2 cellular contexts compared by ENCODE assay signal in genomic region chr5:37716405-37716804, GRCh38.
A peak's percentile ranks its signal among the peaks of the same experiment; 100 is the strongest.
TF ChIP-seq lines count a peak whose summit lies in the region.

No MANE protein-coding gene starts in this region.

TF ChIP-seq in HepG2, 621 proteins besides CTCF, POLR2A, EP300 and RAD21:
- TF ChIP-seq ATF1 (CRISPR knock-in tag; IDR thresholded peaks at IDR 0.05), result no peak
- TF ChIP-seq GATAD1 (CRISPR knock-in tag; IDR thresholded peaks at IDR 0.05), result no peak
- peak; percentile 59 for TF ChIP-seq ZNF629 (CRISPR knock-in tag; conservative IDR thresholded peaks at IDR 0.05)
- no peak for TF ChIP-seq ZNF350 (CRISPR knock-in tag; IDR thresholded peaks at IDR 0.05; ENCODE audit: borderline replicate concordance, low read depth)
- TF ChIP-seq TEAD2 (CRISPR knock-in tag; IDR thresholded peaks at IDR 0.05), result no peak
- TF ChIP-seq, protein P1, sequence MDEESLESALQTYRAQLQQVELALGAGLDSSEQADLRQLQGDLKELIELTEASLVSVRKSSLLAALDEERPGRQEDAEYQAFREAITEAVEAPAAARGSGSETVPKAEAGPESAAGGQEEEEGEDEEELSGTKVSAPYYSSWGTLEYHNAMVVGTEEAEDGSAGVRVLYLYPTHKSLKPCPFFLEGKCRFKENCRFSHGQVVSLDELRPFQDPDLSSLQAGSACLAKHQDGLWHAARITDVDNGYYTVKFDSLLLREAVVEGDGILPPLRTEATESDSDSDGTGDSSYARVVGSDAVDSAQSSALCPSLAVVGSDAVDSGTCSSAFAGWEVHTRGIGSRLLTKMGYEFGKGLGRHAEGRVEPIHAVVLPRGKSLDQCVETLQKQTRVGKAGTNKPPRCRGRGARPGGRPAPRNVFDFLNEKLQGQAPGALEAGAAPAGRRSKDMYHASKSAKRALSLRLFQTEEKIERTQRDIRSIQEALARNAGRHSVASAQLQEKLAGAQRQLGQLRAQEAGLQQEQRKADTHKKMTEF (CRISPR knock-in tag; IDR thresholded peaks at IDR 0.05), result no peak
- TF ChIP-seq, protein P2, sequence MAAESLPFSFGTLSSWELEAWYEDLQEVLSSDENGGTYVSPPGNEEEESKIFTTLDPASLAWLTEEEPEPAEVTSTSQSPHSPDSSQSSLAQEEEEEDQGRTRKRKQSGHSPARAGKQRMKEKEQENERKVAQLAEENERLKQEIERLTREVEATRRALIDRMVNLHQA (CRISPR knock-in tag; IDR thresholded peaks at IDR 0.05), result no peak

TF ChIP-seq in GM23338, 12 proteins besides CTCF, POLR2A, EP300 and RAD21:
- TF ChIP-seq ZNF462 (CRISPR knock-in tag; IDR thresholded peaks at IDR 0.05) (no peak), EZH2phosphoT487 (IDR thresholded peaks at IDR 0.05; ENCODE audit: unreplicated experiment) (no peak), ZNF114 (CRISPR knock-in tag; IDR thresholded peaks at IDR 0.05) (no peak), POLR2AphosphoS5 (IDR thresholded peaks at IDR 0.05; ENCODE audit: low read depth) (no peak), ETS1 (IDR thresholded peaks at IDR 0.05) (no peak), ZNF331 (CRISPR knock-in tag; IDR thresholded peaks at IDR 0.05; ENCODE audit: low read depth) (no peak), CREB1 (CRISPR knock-in tag; IDR thresholded peaks at IDR 0.05; ENCODE audit: low read depth) (no peak), JUNB (IDR thresholded peaks at IDR 0.05; ENCODE audit: unreplicated experiment) (no peak), STAT1 (IDR thresholded peaks at IDR 0.05; ENCODE audit: unreplicated experiment) (no peak), EZH2 (IDR thresholded peaks at IDR 0.05; ENCODE audit: low read depth, unreplicated experiment) (no peak), NANOG (IDR thresholded peaks at IDR 0.05; ENCODE audit: borderline replicate concordance) (no peak)
- TF ChIP-seq, protein P3, sequence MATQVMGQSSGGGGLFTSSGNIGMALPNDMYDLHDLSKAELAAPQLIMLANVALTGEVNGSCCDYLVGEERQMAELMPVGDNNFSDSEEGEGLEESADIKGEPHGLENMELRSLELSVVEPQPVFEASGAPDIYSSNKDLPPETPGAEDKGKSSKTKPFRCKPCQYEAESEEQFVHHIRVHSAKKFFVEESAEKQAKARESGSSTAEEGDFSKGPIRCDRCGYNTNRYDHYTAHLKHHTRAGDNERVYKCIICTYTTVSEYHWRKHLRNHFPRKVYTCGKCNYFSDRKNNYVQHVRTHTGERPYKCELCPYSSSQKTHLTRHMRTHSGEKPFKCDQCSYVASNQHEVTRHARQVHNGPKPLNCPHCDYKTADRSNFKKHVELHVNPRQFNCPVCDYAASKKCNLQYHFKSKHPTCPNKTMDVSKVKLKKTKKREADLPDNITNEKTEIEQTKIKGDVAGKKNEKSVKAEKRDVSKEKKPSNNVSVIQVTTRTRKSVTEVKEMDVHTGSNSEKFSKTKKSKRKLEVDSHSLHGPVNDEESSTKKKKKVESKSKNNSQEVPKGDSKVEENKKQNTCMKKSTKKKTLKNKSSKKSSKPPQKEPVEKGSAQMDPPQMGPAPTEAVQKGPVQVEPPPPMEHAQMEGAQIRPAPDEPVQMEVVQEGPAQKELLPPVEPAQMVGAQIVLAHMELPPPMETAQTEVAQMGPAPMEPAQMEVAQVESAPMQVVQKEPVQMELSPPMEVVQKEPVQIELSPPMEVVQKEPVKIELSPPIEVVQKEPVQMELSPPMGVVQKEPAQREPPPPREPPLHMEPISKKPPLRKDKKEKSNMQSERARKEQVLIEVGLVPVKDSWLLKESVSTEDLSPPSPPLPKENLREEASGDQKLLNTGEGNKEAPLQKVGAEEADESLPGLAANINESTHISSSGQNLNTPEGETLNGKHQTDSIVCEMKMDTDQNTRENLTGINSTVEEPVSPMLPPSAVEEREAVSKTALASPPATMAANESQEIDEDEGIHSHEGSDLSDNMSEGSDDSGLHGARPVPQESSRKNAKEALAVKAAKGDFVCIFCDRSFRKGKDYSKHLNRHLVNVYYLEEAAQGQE (IDR thresholded peaks at IDR 0.05; ENCODE audit: unreplicated experiment), result no peak
